9 cellular contexts compared by ENCODE assay signal in genomic region chr1:87902830-87903614, GRCh38.
DNase-seq lines count a peak whose midpoint lies in the region; ATAC-seq and TF ChIP-seq lines count a peak whose summit lies in the region.
"Had no signal": no experiment of that assay in that cellular context is flagged by ENCODE, and none has a peak within 500 bp of the region (broad histone marks: within the 10 kb centered on the region; RNA-seq: fewer than 3 reads in every experiment).

No MANE protein-coding gene starts in this region.

- no peaks in the 10 kb centered on the region for H4K20me1 ChIP-seq in PC-9 (ENCODE audit: insufficient read depth)

- H3K9me3 ChIP-seq in neuronal stem cell (replicated peaks in 1 of 2; ENCODE audit: control insufficient read depth in 2 of 2, insufficient read depth in 1 of 2, low read depth in 1 of 2, low read length in 2 of 2), result no peaks in the 10 kb centered on the region
- H3K9me3 ChIP-seq in PC-9 (ENCODE audit: insufficient read depth, low read depth), result no peaks in the 10 kb centered on the region

- intact Hi-C loops in PC-9 (cut with micrococcal nuclease; ENCODE audit: unreplicated experiment), result no loop called here

- H3K36me3 Mint-ChIP-seq in endothelial cell (ENCODE audit: low read depth, unreplicated experiment), result no peaks in the 10 kb centered on the region

- H3K9ac ChIP-seq in neuronal stem cell (ENCODE audit: low read depth, low read length, poor library complexity), result no peak overlapping the region

- H2BK5ac ChIP-seq in neuronal stem cell (ENCODE audit: low read length), result no peak overlapping the region

- H3K4me3 ChIP-seq in astrocyte of the spinal cord (ENCODE audit: low read depth, low read length), result no peak overlapping the region
- H3K4me3 ChIP-seq in neuronal stem cell (ENCODE audit: low read length in 2 of 2), result no peak overlapping the region
- H3K4me3 ChIP-seq in PC-9, result no peak overlapping the region

- H3K27ac ChIP-seq in neuronal stem cell (replicated peaks; ENCODE audit: low read length) (no peak overlapping the region), PC-9 (no peak overlapping the region)

- peak; percentile 17 for DNase-seq in astrocyte of the spinal cord (ENCODE audit: low read depth, low spot score)
- no peak for DNase-seq in neuronal stem cell (ENCODE audit: low spot score)
- no peak for DNase-seq in PC-9
- DNase-seq in NCI-H187 (lab: John Stamatoyannopoulos, UW), result no peak
- DNase-seq in endothelial cell (ENCODE audit: low spot score), result no peak

- H3K4ac ChIP-seq in neuronal stem cell (ENCODE audit: low read length), result no peak overlapping the region

- H4K8ac ChIP-seq in neuronal stem cell (ENCODE audit: low read depth, low read length), result no peak overlapping the region

- no peak overlapping the region for H3K14ac ChIP-seq in neuronal stem cell (ENCODE audit: low read length)

- H3K79me1 ChIP-seq in neuronal stem cell (ENCODE audit: low read depth, low read length), result no peaks in the 10 kb centered on the region

- POLR2A ChIA-PET in PC-9 (lab: Charles Lee; ENCODE audit: unreplicated experiment), result no interaction called here

- H3K36me3 ChIP-seq in neuronal stem cell (replicated peaks in 1 of 2; ENCODE audit: control insufficient read depth in 2 of 2, insufficient read depth in 2 of 2, low read length in 2 of 2) (no peaks in the 10 kb centered on the region), PC-9 (ENCODE audit: low read depth) (no peaks in the 10 kb centered on the region)

- H3K27ac Mint-ChIP-seq in endothelial cell (ENCODE audit: unreplicated experiment), result no peak overlapping the region

- no peaks in the 10 kb centered on the region for H3F3A ChIP-seq in PC-9 (ENCODE audit: insufficient read depth, low read depth)

- peaks cover 1% of the 10 kb centered on the region for H3K27me3 Mint-ChIP-seq in endothelial cell (ENCODE audit: unreplicated experiment)

- no peak overlapping the region for H2AK5ac ChIP-seq in neuronal stem cell (ENCODE audit: low read depth, low read length)

- no peaks in the 10 kb centered on the region for H3K79me2 ChIP-seq in PC-9 (ENCODE audit: low read depth)

- H2AFZ ChIP-seq in neuronal stem cell (ENCODE audit: low read length) (peak overlapping the region; percentile 32), PC-9 (no peak overlapping the region)

- no peak overlapping the region for H4K91ac ChIP-seq in neuronal stem cell (ENCODE audit: low read depth, low read length, poor library complexity)

- H3K4me2 ChIP-seq in neuronal stem cell (ENCODE audit: insufficient read depth, low read length, poor library complexity, severe bottlenecking), result no peak overlapping the region
- H3K4me2 ChIP-seq in PC-9, result no peak overlapping the region

- H3K4me1 ChIP-seq in neuronal stem cell (ENCODE audit: control insufficient read depth in 2 of 2, insufficient read depth in 1 of 2, low read depth in 1 of 2, low read length in 2 of 2), result peaks cover 0 to 6% of the 10 kb centered on the region in 2 donors
- H3K4me1 ChIP-seq in PC-9 (replicated peaks; ENCODE audit: insufficient read depth), result no peaks in the 10 kb centered on the region

- H2BK120ac ChIP-seq in neuronal stem cell (ENCODE audit: low read depth, low read length), result no peak overlapping the region

- ATAC-seq in GM18870 (IDR thresholded peaks at IDR 0.05; ENCODE audit: unreplicated experiment) (peak; percentile 72), HG03460 (IDR thresholded peaks at IDR 0.05; ENCODE audit: unreplicated experiment) (peak; percentile 68), HG02571 (IDR thresholded peaks at IDR 0.05; ENCODE audit: unreplicated experiment) (no peak)

- no peaks in the 10 kb centered on the region for H3K9me3 Mint-ChIP-seq in endothelial cell (ENCODE audit: unreplicated experiment)
- H3K9me3 Mint-ChIP-seq: central memory CD8-positive, alpha-beta T cell had no signal

- no peak for TF ChIP-seq CTCF in astrocyte of the spinal cord (IDR thresholded peaks at IDR 0.05; ENCODE audit: low read depth, low read length)
- TF ChIP-seq CTCF in PC-9 (conservative IDR thresholded peaks at IDR 0.05), result no peak
- TF ChIP-seq CTCF in endothelial cell (IDR thresholded peaks at IDR 0.05; ENCODE audit: unreplicated experiment), result no peak

- H3K27me3 ChIP-seq in neuronal stem cell (ENCODE audit: control insufficient read depth in 3 of 3, insufficient read depth in 3 of 3, low read depth in 1 of 3, low read length in 3 of 3), result no peaks in the 10 kb centered on the region
- no peaks in the 10 kb centered on the region for H3K27me3 ChIP-seq in PC-9 (ENCODE audit: insufficient read depth, low read depth)

- in situ Hi-C loops in astrocyte of the spinal cord (cut with HindIII; ENCODE audit: low sequenced_read_pairs), result no loop called here

- peaks cover 7% of the 10 kb centered on the region for H3K4me1 Mint-ChIP-seq in endothelial cell (ENCODE audit: unreplicated experiment)
- H3K4me1 Mint-ChIP-seq: central memory CD8-positive, alpha-beta T cell had no signal

- peaks cover 5% of the 10 kb centered on the region; the same call in 1 of the 2 replicates for H3K9me2 ChIP-seq in PC-9 (ENCODE audit: insufficient read depth)

- H3K4me3 Mint-ChIP-seq in endothelial cell (ENCODE audit: unreplicated experiment), result no peak overlapping the region
- H3K4me3 Mint-ChIP-seq: central memory CD8-positive, alpha-beta T cell had no signal

- no peak overlapping the region for H2BK15ac ChIP-seq in neuronal stem cell (ENCODE audit: low read length)

- BruUV-seq in PC-9 (replicated peaks; lab: Mats Ljungman, UMichigan), result no TSS peak

- CTCF ChIA-PET in PC-9 (lab: Charles Lee), result no interaction called here

- WGBS in neuronal stem cell (ENCODE audit: extremely low coverage in 2 of 2, insufficient read length in 2 of 2, insufficient replicate concordance in 1 of 2), 2 donors, result no CpG with 5 or more reads among the region's 4 CpGs

- no peak overlapping the region for H3K23ac ChIP-seq in neuronal stem cell (ENCODE audit: low read depth, low read length, poor library complexity)

- H3K18ac ChIP-seq in neuronal stem cell (ENCODE audit: low read length), result no peak overlapping the region

- no peak overlapping the region for H2BK12ac ChIP-seq in neuronal stem cell (ENCODE audit: low read length)
